Comparison of ENCODE assay signal across 8 cellular contexts in genomic region chr17:57009737-57010445, GRCh38. TPM values are rescaled to one million over a fixed set of nuclear protein-coding genes. Genes with fewer than 3 reads are reported as not detected.
DNase-seq lines count a peak whose midpoint lies in the region; ATAC-seq, FAIRE-seq and TF ChIP-seq lines count a peak whose summit lies in the region.

No MANE protein-coding gene starts in this region.

- in situ Hi-C loops in K562 (cut with MboI), result no loop called here

- WGBS in K562 (ENCODE audit: insufficient coverage, low coverage, missing lambda C conversion rate), result 17% methylated on average over 7 of the region's 7 CpGs

- no peak for TF ChIP-seq EP300 in K562 (IDR thresholded peaks at IDR 0.05; ENCODE audit: low read length)

- peak; percentile 24 for DNase-seq in DMS114 treated with DMSO at 0.1 percent for 48 hours (lab: John Stamatoyannopoulos, UW; ENCODE audit: unreplicated experiment)
- peak; percentile 45 for DNase-seq in H4 (ENCODE audit: low spot score)
- peak; percentile 58 for DNase-seq in NCI-H146 (lab: John Stamatoyannopoulos, UW)
- peak; percentile 19 for DNase-seq in T-helper 9 cell
- DNase-seq in K562 (ENCODE audit: extremely low read depth in 1 of 4, low spot score in 3 of 4), result peak; percentile 54 to 73 (median 62)
- peak in 2 of 3 donors; percentile 18 to 19 for DNase-seq in immature natural killer cell
- peak; percentile 56 for DNase-seq in stimulated activated CD4-positive, alpha-beta T cell treated with anti-CD3 and anti-CD28 coated beads, Interleukin-1b, Interleukin-23, amount 100 ng/mL, for 48 hours

- CTCF ChIA-PET in K562 (lab: Yijun Ruan, JAX; ENCODE audit: low intra/inter-chr PET ratio), result no interaction called here

- TF ChIP-seq POLR2A in K562 (conservative IDR thresholded peaks at IDR 0.05), result no peak

- ATAC-seq in K562, result peak; percentile 93
- no peak for ATAC-seq in HG02938 (IDR thresholded peaks at IDR 0.05; ENCODE audit: unreplicated experiment)

- peaks cover 18% of the 10 kb centered on the region in 2 donors for H3K4me1 Mint-ChIP-seq in immature natural killer cell

- no peak overlapping the region for H3K9ac ChIP-seq in K562 (ENCODE audit: insufficient read depth in 1 of 2, low read depth in 2 of 2, low read length in 2 of 2)

- TF ChIP-seq CTCF in K562 (IDR thresholded peaks at IDR 0.05 in 2 of 3, conservative IDR thresholded peaks at IDR 0.05 in 1 of 3; ENCODE audit: insufficient read depth in 2 of 3, low read depth in 1 of 3, low read length in 3 of 3), result peak; percentile 78 to 83 (median 81)

- peak overlapping the region; percentile 42; the same call in 1 of the 2 replicates for H2AFZ ChIP-seq in K562 (ENCODE audit: low read depth, low read length)

- H3K36me3 Mint-ChIP-seq in immature natural killer cell, result peaks cover 0 to 4% (median 0%) of the 10 kb centered on the region in 3 donors

- H3K27me3 ChIP-seq in K562 (ENCODE audit: control insufficient read depth in 2 of 2, insufficient read depth in 2 of 2, low read length in 2 of 2), result peaks cover 2 to 4% of the 10 kb centered on the region in 2 experiments; a peak in 2 of 5 replicates

- peaks cover 0 to 12% (median 5%) of the 10 kb centered on the region in 3 donors for H3K27me3 Mint-ChIP-seq in immature natural killer cell (ENCODE audit: low read depth in 3 of 3)

- no peaks in the 10 kb centered on the region for H3K9me3 ChIP-seq in K562 (replicated peaks; ENCODE audit: control insufficient read depth, insufficient read depth, low read depth, low read length)

- H3K36me3 ChIP-seq in K562 (ENCODE audit: control insufficient read depth, insufficient read depth, low read length), result no peaks in the 10 kb centered on the region

- peak; percentile 97 for FAIRE-seq in K562 (lab: Jason Lieb, UNC)

- H3K27ac Mint-ChIP-seq in immature natural killer cell, result no peak overlapping the region

- no peaks in the 10 kb centered on the region for H3K9me3 Mint-ChIP-seq in immature natural killer cell

- no peaks in the 10 kb centered on the region for H4K20me1 ChIP-seq in K562 (replicated peaks; ENCODE audit: control insufficient read depth, insufficient read depth, low read length)

- H3K4me3 ChIP-seq in K562, result no peak overlapping the region

- peak; percentile 46 to 84 for TF ChIP-seq RAD21 in K562 (CRISPR knock-in tag; conservative IDR thresholded peaks at IDR 0.05 in 1 of 2, IDR thresholded peaks at IDR 0.05 in 1 of 2)

- no TSS peak for BruUV-seq in K562 (replicated peaks; lab: Mats Ljungman, UMichigan)

- POLR2A ChIA-PET in K562 (lab: Yijun Ruan, JAX), result interaction anchor here (0.6 to 0.9 kb wide), 3 partner anchors 85 to 944 kb away, joined by 3 to 4 read pairs (median 4); no protein-coding TSS in a partner anchor

- H3K27ac ChIP-seq in K562 (ENCODE audit: extremely low read depth, low read depth, low read length), result no peak overlapping the region

- H3K4me2 ChIP-seq in K562 (ENCODE audit: insufficient read depth, low read length), result peak overlapping the region; percentile 19; the same call in 1 of the 2 replicates

- H3K4me1 ChIP-seq in K562 (replicated peaks in 1 of 2; ENCODE audit: control insufficient read depth in 2 of 2, insufficient read depth in 2 of 2, low read length in 2 of 2), result peaks cover 0 to 13% of the 10 kb centered on the region in 2 experiments; a peak in 3 of 5 replicates

- no peak overlapping the region for H3K4me3 Mint-ChIP-seq in immature natural killer cell

- no peaks in the 10 kb centered on the region for H3K79me2 ChIP-seq in K562 (ENCODE audit: control insufficient read depth, insufficient read depth, low read length)

- H3K9me1 ChIP-seq in K562 (ENCODE audit: control insufficient read depth, insufficient read depth, low read length), result no peaks in the 10 kb centered on the region

- intact Hi-C loops in K562 (cut with micrococcal nuclease), result loop anchor here (5.0 kb wide), 4 partner anchors 42 to 102 kb away; partner anchors contain the start of genes AKAP1 and COIL

TF ChIP-seq in K562, 482 proteins besides CTCF, POLR2A, EP300 and RAD21 (continues in another document):
- TF ChIP-seq ZNF146 (CRISPR knock-in tag; IDR thresholded peaks at IDR 0.05; ENCODE audit: unreplicated experiment), result no peak
- TF ChIP-seq SREBF2 (CRISPR knock-in tag; IDR thresholded peaks at IDR 0.05), result no peak
- no peak for TF ChIP-seq TFE3 (CRISPR knock-in tag; IDR thresholded peaks at IDR 0.05)
- TF ChIP-seq UBTF (IDR thresholded peaks at IDR 0.05; ENCODE audit: borderline replicate concordance in 1 of 2, low read depth in 2 of 2, low read length in 2 of 2), result 0 out of 4 replicates have a peak, but pooled peaks of 1 of the 2 experiments have one; percentile 22
- TF ChIP-seq BHLHE40 (IDR thresholded peaks at IDR 0.05; ENCODE audit: low read length), result peak; percentile 27; the same call in 1 of the 2 replicates
- TF ChIP-seq SP1 (CRISPR knock-in tag; IDR thresholded peaks at IDR 0.05), result no peak
- no peak for TF ChIP-seq KDM5B (IDR thresholded peaks at IDR 0.05; ENCODE audit: insufficient replicate concordance, low read depth, low read length)

RNA-seq across cellular contexts. Expression of gene SCPEP1, which starts 32.0 kb away (rescaled TPM):
- 156 and 191 TPM in 2 replicates for total RNA-seq in H4 (2014; rRNA removed; shearing (Covaris generic))
- 13.2 and 19.1 TPM in 2 replicates for total RNA-seq in K562 (2011; cell fraction: chromatin; rRNA removed; ENCODE audit: low replicate concordance)
- 15.3 and 21.4 TPM in 2 replicates for total RNA-seq in K562 (2011; cell fraction: nucleolus; rRNA removed)
- total RNA-seq in K562 (2011; cell fraction: nucleoplasm; rRNA removed), result 16.1 and 19.9 TPM in 2 replicates
- total RNA-seq in K562 (2014; rRNA removed), result 5.1 and 5.8 TPM in 2 replicates
- 5.7 and 8.2 TPM in 2 replicates for total RNA-seq in K562 (2014; rRNA removed; fragmentation: Illumina TruSeq; extraction: Trizol)
- 7.2 and 7.8 TPM in 2 replicates for total RNA-seq in K562 (2015; rRNA removed; fragmentation: Illumina TruSeq; extraction: Trizol)
- total RNA-seq in K562 (2021), result 8.1 and 10.0 TPM in 2 replicates
- polyA plus RNA-seq in K562 (2011; rRNA removed), result 8.1 TPM in 2 replicates
- 4.1 and 5.1 TPM in 2 replicates for polyA plus RNA-seq in K562 (2011; cell fraction: cytosol; rRNA removed)
- 12.2 and 20.2 TPM in 2 replicates for polyA plus RNA-seq in K562 (2011; cell fraction: nucleus; rRNA removed)
- 9.6 and 13.4 TPM in 2 replicates for polyA plus RNA-seq in K562 (2012)
- polyA plus RNA-seq in K562 (2014; fragmentation: Illumina TruSeq; extraction: Trizol), result 6.6 TPM in 2 replicates
- 10 to 100 TPM; 12.2 to 14.8 TPM for polyA plus RNA-seq in K562 (2014; fragmentation: Nextera tagmentation; extraction: Ambion mirVana)
- polyA plus RNA-seq in K562 (2014; rRNA removed), result 5.4 and 6.8 TPM in 2 replicates
- polyA minus RNA-seq in K562 (2011; rRNA and poly(A)+ RNA removed), result 2.9 and 4.1 TPM in 2 replicates
- 2.6 and 3.1 TPM in 2 replicates for polyA minus RNA-seq in K562 (2011; cell fraction: cytosol; rRNA and poly(A)+ RNA removed)
- polyA minus RNA-seq in K562 (2011; cell fraction: nucleus; rRNA and poly(A)+ RNA removed), result 3.3 and 4.4 TPM in 2 replicates
- 10 to 100 TPM; 30.0 to 42.1 (median 30.3) TPM for polyA plus RNA-seq in immature natural killer cell

RNA-seq across cellular contexts. Expression of gene COIL, which starts 49.0 kb away (rescaled TPM):
- 20.2 and 23.0 TPM in 2 replicates for total RNA-seq in H4 (2014; rRNA removed; shearing (Covaris generic))
- total RNA-seq in K562 (2011; cell fraction: chromatin; rRNA removed; ENCODE audit: low replicate concordance), result 7.4 and 16.0 TPM in 2 replicates
- 4.8 and 6.1 TPM in 2 replicates for total RNA-seq in K562 (2011; cell fraction: nucleolus; rRNA removed)
- total RNA-seq in K562 (2011; cell fraction: nucleoplasm; rRNA removed), result 7.6 and 15.8 TPM in 2 replicates
- total RNA-seq in K562 (2014; rRNA removed), result 25.2 and 25.7 TPM in 2 replicates
- total RNA-seq in K562 (2014; rRNA removed; fragmentation: Illumina TruSeq; extraction: Trizol), result 37.5 and 42.3 TPM in 2 replicates
- 37.7 and 40.9 TPM in 2 replicates for total RNA-seq in K562 (2015; rRNA removed; fragmentation: Illumina TruSeq; extraction: Trizol)
- 28.7 and 29.4 TPM in 2 replicates for total RNA-seq in K562 (2021)
- polyA plus RNA-seq in K562 (2011; rRNA removed), result 18.3 and 25.9 TPM in 2 replicates
- polyA plus RNA-seq in K562 (2011; cell fraction: cytosol; rRNA removed), result 5.5 and 9.5 TPM in 2 replicates
- polyA plus RNA-seq in K562 (2011; cell fraction: nucleus; rRNA removed), result 5.8 and 7.7 TPM in 2 replicates
- 18.5 and 24.7 TPM in 2 replicates for polyA plus RNA-seq in K562 (2012)
- 33.2 and 41.3 TPM in 2 replicates for polyA plus RNA-seq in K562 (2014; fragmentation: Illumina TruSeq; extraction: Trizol)
- polyA plus RNA-seq in K562 (2014; fragmentation: Nextera tagmentation; extraction: Ambion mirVana), result 10 to 100 TPM; 23.9 to 30.8 TPM
- 26.0 and 29.0 TPM in 2 replicates for polyA plus RNA-seq in K562 (2014; rRNA removed)
- polyA minus RNA-seq in K562 (2011; rRNA and poly(A)+ RNA removed), result 19.6 and 21.9 TPM in 2 replicates
- 5.7 and 9.2 TPM in 2 replicates for polyA minus RNA-seq in K562 (2011; cell fraction: cytosol; rRNA and poly(A)+ RNA removed)
- 5.5 and 7.4 TPM in 2 replicates for polyA minus RNA-seq in K562 (2011; cell fraction: nucleus; rRNA and poly(A)+ RNA removed)
- 10 to 100 TPM in 1 of 3 donors, 1 to 10 TPM in 2; 7.3 to 12.5 (median 9.8) TPM for polyA plus RNA-seq in immature natural killer cell
